In the genomic region with DNA sequence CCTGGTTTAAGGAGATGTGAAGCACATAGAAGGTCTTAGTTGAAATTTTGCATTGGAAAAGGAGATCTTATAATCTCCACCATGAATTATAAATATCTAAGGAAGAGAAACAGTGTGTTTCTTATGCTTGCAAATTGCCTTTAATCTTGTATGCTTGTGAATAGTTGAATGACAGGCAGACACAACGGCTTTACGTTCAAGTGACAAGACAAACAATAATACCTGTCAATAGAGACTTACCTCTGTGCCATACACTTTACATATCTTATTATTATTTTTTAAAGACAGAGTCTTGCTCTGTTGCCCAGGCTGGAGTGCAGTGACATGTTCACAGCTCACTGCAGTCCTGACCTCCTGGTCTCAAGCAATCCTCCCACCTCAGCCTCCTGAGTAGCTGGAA, we compare ENCODE assay signal across 20 cellular contexts.
"Had no signal": no experiment of that assay in that cellular context is flagged by ENCODE, and none has a peak within 500 bp of the region (broad histone marks: within the 10 kb centered on the region; RNA-seq: fewer than 3 reads in every experiment).

No MANE protein-coding gene starts in this region.

- ATAC-seq: activated CD8-positive, alpha-beta T cell treated with anti-CD3 and anti-CD28 coated beads, Interleukin-2, amount 10 ng/mL, durations not matched to agents 7 days and 5 days; gastroesophageal sphincter; left cardiac atrium; upper lobe of right lung had no signal

- H3K4me1 ChIP-seq: thyroid gland had no signal

- DNase-seq: activated CD4-positive, alpha-beta T cell treated with anti-CD3 and anti-CD28 coated beads for 1 hour; activated CD4-positive, alpha-beta T cell treated with anti-CD3 and anti-CD28 coated beads, Interleukin-2, amount 50 U/mL, for 1 hour; activated CD8-positive, alpha-beta T cell treated with anti-CD3 and anti-CD28 coated beads, Interleukin-2, amount 10 ng/mL, durations not matched to agents 7 days and 5 days; activated gamma-delta T cell treated with Interleukin-2 at 50 U/mL for 16 hours; head of caudate nucleus; islet precursor cell; left cardiac atrium; midbrain; nephron progenitor cell; occipital lobe; sigmoid colon; stimulated activated CD4-positive, alpha-beta T cell treated with anti-CD3 and anti-CD28 coated beads, Interleukin-4, amount 100 ng/mL, for 4 hours; substantia nigra; thyroid gland; upper lobe of right lung; WERI-Rb-1 had no signal

- H3K36me3 ChIP-seq: gastroesophageal sphincter, sigmoid colon, thyroid gland, upper lobe of right lung, WERI-Rb-1 had no signal

- H3K27ac ChIP-seq: thyroid gland, upper lobe of right lung, WERI-Rb-1 had no signal

- H3K4me3 Mint-ChIP-seq: activated CD8-positive, alpha-beta T cell treated with anti-CD3 and anti-CD28 coated beads, Interleukin-2, amount 10 ng/mL, durations not matched to agents 7 days and 5 days; activated naive CD4-positive, alpha-beta T cell treated with anti-CD3 and anti-CD28 coated beads, Interleukin-2, amount 50 U/mL, for 24 hours; activated T-helper 1 cell treated with anti-CD3 and anti-CD28 coated beads, Interleukin-12 subunit alpha, Interleukin-12 subunit beta, Interleukin-2, Interleukin-4 antibody, amounts not matched to agents 30 ng/mL and 10 ng/mL and 1 ng/mL, durations not matched to agents 14 hours and 24 hours and 36 hours; nephron progenitor cell; stimulated activated naive CD8-positive, alpha-beta T cell treated with anti-CD3 and anti-CD28 coated beads, Interleukin-15, Interleukin-2, amounts not matched to agents 100 ng/mL and 50 ng/mL, for 24 hours had no signal

- H3K4me1 Mint-ChIP-seq: nephron progenitor cell had no signal

- H3K27me3 Mint-ChIP-seq: activated naive CD4-positive, alpha-beta T cell treated with anti-CD3 and anti-CD28 coated beads, Interleukin-2, amount 50 U/mL, for 24 hours; stimulated activated naive CD8-positive, alpha-beta T cell treated with anti-CD3 and anti-CD28 coated beads, Interleukin-15, Interleukin-2, amounts not matched to agents 100 ng/mL and 50 ng/mL, for 24 hours had no signal

- H3K4me3 ChIP-seq: gastroesophageal sphincter, sigmoid colon, thyroid gland, upper lobe of right lung had no signal

- H3K9me3 ChIP-seq: gastroesophageal sphincter, sigmoid colon, thyroid gland, upper lobe of right lung had no signal

- H3K9me3 Mint-ChIP-seq: activated T-helper 1 cell treated with anti-CD3 and anti-CD28 coated beads, Interleukin-12 subunit alpha, Interleukin-12 subunit beta, Interleukin-2, Interleukin-4 antibody, amounts not matched to agents 30 ng/mL and 10 ng/mL and 1 ng/mL, durations not matched to agents 14 hours and 24 hours and 36 hours; nephron progenitor cell; stimulated activated naive CD8-positive, alpha-beta T cell treated with anti-CD3 and anti-CD28 coated beads, Interleukin-15, Interleukin-2, amounts not matched to agents 100 ng/mL and 50 ng/mL, for 24 hours had no signal

- H3K27ac Mint-ChIP-seq: activated CD8-positive, alpha-beta T cell treated with anti-CD3 and anti-CD28 coated beads, Interleukin-2, amount 10 ng/mL, durations not matched to agents 7 days and 5 days; activated naive CD4-positive, alpha-beta T cell treated with anti-CD3 and anti-CD28 coated beads, Interleukin-2, amount 50 U/mL, for 24 hours; activated T-helper 1 cell treated with anti-CD3 and anti-CD28 coated beads, Interleukin-12 subunit alpha, Interleukin-12 subunit beta, Interleukin-2, Interleukin-4 antibody, amounts not matched to agents 30 ng/mL and 10 ng/mL and 1 ng/mL, durations not matched to agents 14 hours and 24 hours and 36 hours; nephron progenitor cell; stimulated activated naive CD8-positive, alpha-beta T cell treated with anti-CD3 and anti-CD28 coated beads, Interleukin-15, Interleukin-2, amounts not matched to agents 100 ng/mL and 50 ng/mL, for 24 hours had no signal

- H3K27me3 ChIP-seq: gastroesophageal sphincter, sigmoid colon, thyroid gland, upper lobe of right lung had no signal
